2 cellular contexts compared by ENCODE assay signal in the genomic region with DNA sequence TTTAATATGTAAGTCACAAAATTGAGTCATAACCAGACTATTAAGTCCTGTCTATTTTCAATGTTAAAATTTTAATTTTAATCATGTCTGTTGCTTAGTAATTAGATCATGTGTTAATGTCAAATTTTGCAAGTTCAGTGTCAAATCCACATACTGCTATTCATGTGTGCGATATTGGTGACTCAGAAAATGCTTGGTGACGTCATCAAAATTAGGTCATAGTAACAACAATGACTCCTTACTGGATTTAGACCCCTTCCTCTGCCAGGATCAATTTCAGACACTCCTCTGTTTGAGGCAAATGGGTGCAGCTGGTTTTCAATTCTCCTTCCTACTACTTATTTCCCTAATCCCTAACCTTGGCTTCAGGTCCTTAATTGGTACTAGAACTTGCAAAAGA.
A peak's percentile ranks its signal among the peaks of the same experiment; 100 is the strongest.
TF ChIP-seq lines count a peak whose summit lies in the region.

No MANE protein-coding gene starts in this region.

TF ChIP-seq in WTC11, 78 proteins besides CTCF, POLR2A, EP300 and RAD21:
- no peak for TF ChIP-seq ETV6 (CRISPR knock-in tag; IDR thresholded peaks at IDR 0.05)
- TF ChIP-seq, protein P1, sequence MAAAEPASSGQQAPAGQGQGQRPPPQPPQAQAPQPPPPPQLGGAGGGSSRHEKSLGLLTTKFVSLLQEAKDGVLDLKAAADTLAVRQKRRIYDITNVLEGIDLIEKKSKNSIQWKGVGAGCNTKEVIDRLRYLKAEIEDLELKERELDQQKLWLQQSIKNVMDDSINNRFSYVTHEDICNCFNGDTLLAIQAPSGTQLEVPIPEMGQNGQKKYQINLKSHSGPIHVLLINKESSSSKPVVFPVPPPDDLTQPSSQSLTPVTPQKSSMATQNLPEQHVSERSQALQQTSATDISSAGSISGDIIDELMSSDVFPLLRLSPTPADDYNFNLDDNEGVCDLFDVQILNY (CRISPR knock-in tag; IDR thresholded peaks at IDR 0.05), result no peak
- no peak for TF ChIP-seq GRHL2 (CRISPR knock-in tag; IDR thresholded peaks at IDR 0.05; ENCODE audit: insufficient replicate concordance, severe bottlenecking)
- no peak for TF ChIP-seq SMAD3 (CRISPR knock-in tag; IDR thresholded peaks at IDR 0.05; ENCODE audit: borderline replicate concordance)
- TF ChIP-seq RORB (CRISPR knock-in tag; IDR thresholded peaks at IDR 0.05), result no peak
- no peak for TF ChIP-seq HMGA2 (CRISPR knock-in tag; IDR thresholded peaks at IDR 0.05)
- TF ChIP-seq, protein P2, sequence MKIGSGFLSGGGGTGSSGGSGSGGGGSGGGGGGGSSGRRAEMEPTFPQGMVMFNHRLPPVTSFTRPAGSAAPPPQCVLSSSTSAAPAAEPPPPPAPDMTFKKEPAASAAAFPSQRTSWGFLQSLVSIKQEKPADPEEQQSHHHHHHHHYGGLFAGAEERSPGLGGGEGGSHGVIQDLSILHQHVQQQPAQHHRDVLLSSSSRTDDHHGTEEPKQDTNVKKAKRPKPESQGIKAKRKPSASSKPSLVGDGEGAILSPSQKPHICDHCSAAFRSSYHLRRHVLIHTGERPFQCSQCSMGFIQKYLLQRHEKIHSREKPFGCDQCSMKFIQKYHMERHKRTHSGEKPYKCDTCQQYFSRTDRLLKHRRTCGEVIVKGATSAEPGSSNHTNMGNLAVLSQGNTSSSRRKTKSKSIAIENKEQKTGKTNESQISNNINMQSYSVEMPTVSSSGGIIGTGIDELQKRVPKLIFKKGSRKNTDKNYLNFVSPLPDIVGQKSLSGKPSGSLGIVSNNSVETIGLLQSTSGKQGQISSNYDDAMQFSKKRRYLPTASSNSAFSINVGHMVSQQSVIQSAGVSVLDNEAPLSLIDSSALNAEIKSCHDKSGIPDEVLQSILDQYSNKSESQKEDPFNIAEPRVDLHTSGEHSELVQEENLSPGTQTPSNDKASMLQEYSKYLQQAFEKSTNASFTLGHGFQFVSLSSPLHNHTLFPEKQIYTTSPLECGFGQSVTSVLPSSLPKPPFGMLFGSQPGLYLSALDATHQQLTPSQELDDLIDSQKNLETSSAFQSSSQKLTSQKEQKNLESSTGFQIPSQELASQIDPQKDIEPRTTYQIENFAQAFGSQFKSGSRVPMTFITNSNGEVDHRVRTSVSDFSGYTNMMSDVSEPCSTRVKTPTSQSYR (CRISPR knock-in tag; IDR thresholded peaks at IDR 0.05), result no peak
- no peak for TF ChIP-seq PRRX2 (CRISPR knock-in tag; IDR thresholded peaks at IDR 0.05)
- TF ChIP-seq IRF2 (CRISPR knock-in tag; IDR thresholded peaks at IDR 0.05; ENCODE audit: borderline replicate concordance, low read depth), result no peak
- no peak for TF ChIP-seq GTF2I (CRISPR knock-in tag; conservative IDR thresholded peaks at IDR 0.05)
TF ChIP-seq in WTC11: peak in this region for 0.

TF ChIP-seq in H1, 55 proteins besides CTCF, POLR2A, EP300 and RAD21:
- TF ChIP-seq SAP30 (IDR thresholded peaks at IDR 0.05; ENCODE audit: insufficient read depth, insufficient replicate concordance, low read length) (no peak), KDM5A (IDR thresholded peaks at IDR 0.05; ENCODE audit: low read length) (no peak), ASH2L (IDR thresholded peaks at IDR 0.05; ENCODE audit: low read length) (no peak), CTBP2 (IDR thresholded peaks at IDR 0.05; ENCODE audit: borderline replicate concordance, insufficient read depth, insufficient read length, low read length) (no peak), TAF7 (optimal IDR thresholded peaks at IDR 0.05; ENCODE audit: borderline replicate concordance, low read depth, low read length) (peak; percentile 13), BCL11A (IDR thresholded peaks at IDR 0.05; ENCODE audit: low read depth in 2 of 2, low read length in 2 of 2) (no peak), TEAD4 (IDR thresholded peaks at IDR 0.05; ENCODE audit: low read depth, low read length) (no peak)
- TF ChIP-seq, protein P3, sequence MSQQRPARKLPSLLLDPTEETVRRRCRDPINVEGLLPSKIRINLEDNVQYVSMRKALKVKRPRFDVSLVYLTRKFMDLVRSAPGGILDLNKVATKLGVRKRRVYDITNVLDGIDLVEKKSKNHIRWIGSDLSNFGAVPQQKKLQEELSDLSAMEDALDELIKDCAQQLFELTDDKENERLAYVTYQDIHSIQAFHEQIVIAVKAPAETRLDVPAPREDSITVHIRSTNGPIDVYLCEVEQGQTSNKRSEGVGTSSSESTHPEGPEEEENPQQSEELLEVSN (IDR thresholded peaks at IDR 0.05), result no peak
